Comparison of ENCODE assay signal across 2 cellular contexts in the genomic region with DNA sequence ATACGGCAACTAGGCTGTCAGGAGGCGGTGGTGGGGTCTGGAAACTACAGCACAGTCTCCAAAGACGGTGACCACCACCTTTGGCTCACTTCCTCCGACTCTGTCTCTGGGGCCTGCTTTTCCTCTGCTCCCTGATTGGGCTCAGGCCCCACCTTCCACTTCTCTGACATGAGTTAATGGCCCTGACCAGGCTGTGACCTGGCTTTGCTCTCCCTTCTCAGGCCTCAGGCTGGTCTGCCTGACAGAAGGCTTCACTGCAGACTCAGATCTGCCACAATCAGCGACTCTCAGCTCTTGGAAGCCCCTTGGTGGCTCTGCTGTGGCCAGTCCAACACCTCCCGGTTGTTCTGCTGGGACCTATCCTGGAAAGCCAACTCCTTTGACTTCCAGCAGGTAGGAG.
TF ChIP-seq lines count a peak whose summit lies in the region.

No MANE protein-coding gene starts in this region.

TF ChIP-seq in IMR-90, 13 proteins besides CTCF, POLR2A, EP300 and RAD21:
- no peak for TF ChIP-seq NFE2L2 (IDR thresholded peaks at IDR 0.05; ENCODE audit: low read depth, low read length)

TF ChIP-seq in H1, 55 proteins besides CTCF, POLR2A, EP300 and RAD21:
- no peak for TF ChIP-seq HDAC6 (IDR thresholded peaks at IDR 0.05; ENCODE audit: low read depth, low read length)
- TF ChIP-seq CEBPB (IDR thresholded peaks at IDR 0.05; ENCODE audit: low read depth, low read length): no peak
